Comparison of ENCODE assay signal across 8 cellular contexts in the genomic region with DNA sequence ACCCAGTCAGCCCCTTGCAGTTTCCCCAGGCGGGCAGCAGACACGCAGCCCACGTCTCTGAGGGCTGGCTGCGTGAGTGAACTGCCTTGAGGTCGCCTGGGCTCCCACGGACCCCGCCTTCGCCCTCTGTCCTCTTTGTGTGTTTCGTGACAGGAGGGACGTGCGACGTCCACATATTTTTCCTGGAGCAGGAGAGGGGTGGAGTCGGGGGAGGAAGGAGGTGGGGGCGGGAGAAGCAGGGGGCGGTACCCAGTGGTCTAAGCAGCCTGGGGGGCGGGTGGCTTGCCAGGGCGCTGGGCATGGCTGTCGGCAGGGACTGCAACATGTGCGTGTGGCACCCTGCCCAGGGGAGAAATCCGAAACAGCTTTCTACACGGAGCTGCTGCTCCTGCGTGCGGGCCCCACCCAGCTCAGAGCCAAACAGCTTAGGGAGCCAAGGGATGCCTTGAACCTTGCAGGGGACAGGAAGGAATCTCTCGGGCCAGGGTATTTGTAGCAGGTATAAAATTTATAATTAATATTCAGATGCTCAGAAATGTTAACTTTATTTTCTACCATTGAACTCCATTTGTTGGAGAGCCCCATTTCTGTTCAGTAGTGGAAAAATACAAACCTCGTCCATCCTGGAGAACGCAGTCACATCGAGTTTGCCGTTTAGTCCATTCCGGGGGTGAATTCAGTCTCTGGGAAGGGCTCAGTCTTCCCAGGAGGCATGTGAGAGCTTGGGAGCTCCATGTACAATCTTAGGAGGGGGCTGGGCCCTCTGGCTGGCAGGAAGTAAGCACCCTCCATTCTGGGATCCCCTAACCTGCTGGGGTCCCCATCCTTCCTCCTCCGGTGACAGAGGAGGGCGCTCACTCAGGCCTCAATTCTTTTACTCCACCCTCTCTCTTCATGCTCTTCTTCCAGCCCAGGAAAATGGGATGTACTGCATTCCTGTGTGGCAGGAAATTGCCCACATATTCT.
A peak's percentile ranks its signal among the peaks of the same experiment; 100 is the strongest.
DNase-seq lines count a peak whose midpoint lies in the region; ATAC-seq and TF ChIP-seq lines count a peak whose summit lies in the region.

No MANE protein-coding gene starts in this region.

- H3K4me3 ChIP-seq in Loucy (ENCODE audit: low read length, poor library complexity, severe bottlenecking) = no peak overlapping the region
- peak overlapping the region; percentile 66 for H3K4me3 ChIP-seq in adipocyte (ENCODE audit: low read length)
- peak overlapping the region in 10 of 12 donors; percentile 13 to 56 (median 46) for H3K4me3 ChIP-seq in heart left ventricle

- no peak overlapping the region for H3K4me2 ChIP-seq in Loucy (ENCODE audit: low read depth, low read length, poor library complexity, severe bottlenecking)

- H3F3A ChIP-seq in Loucy (ENCODE audit: low read depth) = no peaks in the 10 kb centered on the region

- H3K9me2 ChIP-seq in Loucy (replicated peaks; ENCODE audit: low read depth, low read length) = no peaks in the 10 kb centered on the region

- H3K27me3 ChIP-seq in Loucy (ENCODE audit: insufficient read depth, low read length, poor library complexity, severe bottlenecking) (no peaks in the 10 kb centered on the region), adipocyte (replicated peaks; ENCODE audit: control insufficient read depth, insufficient read depth, low read length) (no peaks in the 10 kb centered on the region), heart left ventricle (no peaks in the 10 kb centered on the region)

- no peaks in the 10 kb centered on the region for H4K20me1 ChIP-seq in Loucy (ENCODE audit: insufficient read depth, low read length, poor library complexity, severe bottlenecking)

- H3K9ac ChIP-seq in Loucy (ENCODE audit: low read depth, low read length, poor library complexity, severe bottlenecking) (no peak overlapping the region), adipocyte (ENCODE audit: low read length) (peak overlapping the region; percentile 60)

- peak overlapping the region; percentile 20 to 91 (median 82) for H3K27ac ChIP-seq in heart left ventricle

- TF ChIP-seq CTCF in Loucy (conservative IDR thresholded peaks at IDR 0.05; ENCODE audit: low read length) = no peak
- TF ChIP-seq CTCF in heart left ventricle (IDR thresholded peaks at IDR 0.05) = no peak

- no peaks in the 10 kb centered on the region for H3K36me3 ChIP-seq in Loucy (ENCODE audit: insufficient read depth, low read length)
- H3K36me3 ChIP-seq in adipocyte (ENCODE audit: control insufficient read depth, insufficient read depth, low read length, severe bottlenecking) = no peaks in the 10 kb centered on the region
- H3K36me3 ChIP-seq in heart left ventricle = no peaks in the 10 kb centered on the region

- peak; percentile 84 to 94 (median 93) for ATAC-seq in heart left ventricle
- no peak for ATAC-seq in GM21717 (IDR thresholded peaks at IDR 0.05; ENCODE audit: unreplicated experiment)
- ATAC-seq in GM18870 (IDR thresholded peaks at IDR 0.05; ENCODE audit: unreplicated experiment) = no peak
- no peak for ATAC-seq in HG02970 (IDR thresholded peaks at IDR 0.05; ENCODE audit: low FRiP score, unreplicated experiment)

- H3K79me2 ChIP-seq in Loucy (ENCODE audit: insufficient read depth, low read length) = no peaks in the 10 kb centered on the region

- DNase-seq in DMS 273 treated with DMSO at 0.1 percent for 48 hours (lab: John Stamatoyannopoulos, UW) = peak; percentile 69
- DNase-seq in adipocyte (ENCODE audit: low read depth) = peak; percentile 97
- peak; percentile 84 to 94 (median 93) for DNase-seq in heart left ventricle
- peak; percentile 41 to 94 (median 70) for DNase-seq in posterior cingulate gyrus

- H3K9me3 ChIP-seq in Loucy (ENCODE audit: insufficient read depth, low read depth, low read length) (no peaks in the 10 kb centered on the region), adipocyte (ENCODE audit: control insufficient read depth, low read length) (peaks cover 8% of the 10 kb centered on the region), heart left ventricle (no peaks in the 10 kb centered on the region)

- WGBS in heart left ventricle, 4 donors = 4 to 7% (median 5%) methylated on average over 25 to 31 of the region's 31 CpGs

- intact Hi-C loops in heart left ventricle (cut with DNase I) = loop anchor here in 3 of 10 donors (1.0 to 10.0 kb wide), 5 partner anchors 20 to 202 kb away; no protein-coding TSS in a partner anchor
- intact Hi-C loops in posterior cingulate gyrus (cut with DNase I) = no loop called here

- TF ChIP-seq POLR2A in heart left ventricle (IDR thresholded peaks at IDR 0.05) = peak in 1 of 2 donors; percentile 34

- H3K4me1 ChIP-seq in Loucy (ENCODE audit: insufficient read depth, low read length, poor library complexity, severe bottlenecking) = peaks cover 10% of the 10 kb centered on the region
- H3K4me1 ChIP-seq in adipocyte (ENCODE audit: control insufficient read depth, insufficient read depth, low read length) = peaks cover 15% of the 10 kb centered on the region
- H3K4me1 ChIP-seq in heart left ventricle = peaks cover 0 to 35% (median 27%) of the 10 kb centered on the region in 12 donors

- H2AFZ ChIP-seq in Loucy (ENCODE audit: low read length) = 0 out of 2 replicates have a peak overlapping the region, but pooled peaks have one; percentile 32

Comparison
In these comparisons a context has a peak if more than half of its experiments do, and no peak if none do; other contexts are left out.
1. ATAC-seq: peak in heart left ventricle (4 of 4); none in GM21717 (single experiment), GM18870 (single experiment) and HG02970 (single experiment).
2. Peak in every context shown above with its lines, with median percentiles within 50 percentile points of each other: DNase-seq.